Comparison of ENCODE assay signal across 34 cellular contexts in genomic region chr16:55988013-55988412, GRCh38.
"Had no signal": no experiment of that assay in that cellular context is flagged by ENCODE, and none has a peak within 500 bp of the region (broad histone marks: within the 10 kb centered on the region; RNA-seq: fewer than 3 reads in every experiment).

No MANE protein-coding gene starts in this region.

- H3K27me3 ChIP-seq: adrenal gland, ascending aorta, body of pancreas, brain microvascular endothelial cell, breast epithelium, cardiac muscle cell had no signal

- ATAC-seq: activated naive CD4-positive, alpha-beta T cell treated with anti-CD3 and anti-CD28 coated beads, Interleukin-2, amount 50 U/mL, for 72 hours; activated naive CD8-positive, alpha-beta T cell treated with anti-CD3 and anti-CD28 coated beads, Interleukin-2, amount 50 U/mL, for 24 hours; activated T-cell treated with anti-CD3 and anti-CD28 coated beads, Interleukin-2, amount 50 U/mL, for 4 hours; activated T-cell treated with anti-CD3 and anti-CD28 coated beads, Interleukin-2, amount 50 U/mL, for 72 hours; activated T-helper 17 cell treated with anti-CD3 and anti-CD28 coated beads, Interleukin-2, amount 50 U/mL, for 72 hours; body of pancreas had no signal

- DNase-seq: activated effector memory CD4-positive, alpha-beta T cell treated with anti-CD3 and anti-CD28 coated beads, Interleukin-2, amount 50 U/mL, for 16 hours; activated effector memory CD4-positive, alpha-beta T cell treated with Interleukin-2 at 50 U/mL for 16 hours; activated gamma-delta T cell; activated gamma-delta T cell treated with Interleukin-2 at 50 U/mL for 16 hours; activated naive CD4-positive, alpha-beta T cell; activated naive CD4-positive, alpha-beta T cell treated with anti-CD3 and anti-CD28 coated beads for 36 hours; activated naive CD4-positive, alpha-beta T cell treated with anti-CD3 and anti-CD28 coated beads, Interleukin-2, amount 10 ng/mL, durations not matched to agents 7 days and 5 days; activated naive CD4-positive, alpha-beta T cell treated with anti-CD3 and anti-CD28 coated beads, Interleukin-2, amount 50 U/mL, for 16 hours; activated naive CD4-positive, alpha-beta T cell treated with Interleukin-2 at 50 U/mL for 16 hours; activated naive CD8-positive, alpha-beta T cell treated with anti-CD3 and anti-CD28 coated beads for 36 hours; activated naive CD8-positive, alpha-beta T cell treated with anti-CD3 and anti-CD28 coated beads, Interleukin-2, amount 10 ng/mL, durations not matched to agents 7 days and 5 days; activated naive CD8-positive, alpha-beta T cell treated with anti-CD3 and anti-CD28 coated beads, Interleukin-2, amount 50 U/mL, for 24 hours; activated T-cell treated with anti-CD3 and anti-CD28 coated beads, Interleukin-2, amount 50 U/mL, for 1 hour; activated T-cell treated with anti-CD3 and anti-CD28 coated beads, Interleukin-2, amount 50 U/mL, for 24 hours; activated T-cell treated with anti-CD3 and anti-CD28 coated beads, Interleukin-2, amount 50 U/mL, for 4 hours; activated T-cell treated with anti-CD3 and anti-CD28 coated beads, Interleukin-2, amount 50 U/mL, for 48 hours; activated T-cell treated with anti-CD3 and anti-CD28 coated beads, Interleukin-2, amount 50 U/mL, for 72 hours; adrenal gland; amniotic stem cell; amygdala; anterior cingulate cortex; aorta; body of pancreas; brain microvascular endothelial cell; caudate nucleus; central memory CD4-positive, alpha-beta T cell; cerebellar nuclear complex had no signal

- FAIRE-seq: astrocyte, bronchial epithelial cell had no signal

- H3K4me1 ChIP-seq: adrenal gland, ascending aorta, body of pancreas, breast epithelium had no signal

- H3K36me3 ChIP-seq: adrenal gland, ascending aorta, brain microvascular endothelial cell, breast epithelium, cardiac muscle cell had no signal

- H3K27ac ChIP-seq: adrenal gland, ascending aorta, body of pancreas, brain microvascular endothelial cell, breast epithelium, cardiac muscle cell had no signal

- H3K9me3 ChIP-seq: adrenal gland, ascending aorta, body of pancreas, breast epithelium had no signal

- H3K4me3 ChIP-seq: adrenal gland, ascending aorta, body of pancreas, breast epithelium, cardiac muscle cell had no signal
